In the genomic region with DNA sequence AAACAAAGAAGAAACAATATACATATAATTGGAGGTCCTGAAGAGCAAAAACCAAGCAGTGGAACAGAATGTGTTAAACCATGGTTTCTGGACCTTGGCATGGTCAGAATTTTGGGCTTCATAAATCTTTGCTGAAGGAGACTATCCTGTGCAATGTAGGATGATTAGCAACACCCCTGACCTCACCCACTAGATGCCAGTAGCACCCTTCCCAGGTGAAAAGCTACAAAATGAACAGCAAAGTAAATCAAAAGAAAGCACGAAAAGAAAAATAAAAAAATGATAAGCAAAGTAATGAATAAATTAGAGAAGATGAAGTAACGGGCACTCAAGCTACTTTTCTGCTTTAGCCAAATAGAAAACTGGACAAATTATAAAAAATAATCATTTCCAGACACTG, we compare ENCODE assay signal across 35 cellular contexts. TPM values are rescaled to one million over a fixed set of nuclear protein-coding genes. Genes with fewer than 3 reads are reported as not detected.
"Had no signal": no experiment of that assay in that cellular context is flagged by ENCODE, and none has a peak within 500 bp of the region (broad histone marks: within the 10 kb centered on the region; RNA-seq: fewer than 3 reads in every experiment).

No MANE protein-coding gene starts in this region.

- H3K4me1 ChIP-seq: gastroesophageal sphincter, heart left ventricle, left lung, pancreas, right atrium auricular region, suprapubic skin, transverse colon, upper lobe of right lung, uterus had no signal

- H3K9me3 ChIP-seq: neutrophil, pancreas, uterus had no signal

- H3K4me3 ChIP-seq: gastroesophageal sphincter, heart left ventricle, hepatocyte, left lung, mucosa of descending colon, pancreas, right atrium auricular region, smooth muscle cell, suprapubic skin, transverse colon, upper lobe of right lung, uterus had no signal

- H3K36me3 Mint-ChIP-seq: mesothelial cell of epicardium had no signal

- DNase-seq: effector CD8-positive, alpha-beta T cell; endodermal cell; foreskin fibroblast; heart left ventricle; left cardiac atrium; left lung; mesenchymal stem cell; mucosa of descending colon; naive B cell; pancreas; stimulated activated CD4-positive, alpha-beta T cell treated with anti-CD3 and anti-CD28 coated beads, Interleukin-12 subunit alpha, Interleukin-12 subunit beta, amount 100 ng/mL, for 4 hours; stimulated activated CD4-positive, alpha-beta T cell treated with anti-CD3 and anti-CD28 coated beads, Interleukin-1b, Interleukin-23, amount 100 ng/mL, for 48 hours; stimulated activated CD4-positive, alpha-beta T cell treated with anti-CD3 and anti-CD28 coated beads, Interleukin-4, amount 100 ng/mL, for 1 hour; stimulated activated CD8-positive, alpha-beta memory T cell treated with anti-CD3 and anti-CD28 coated beads, Interleukin-4, amount 100 ng/mL, for 48 hours; stimulated activated naive CD4-positive, alpha-beta T cell; stimulated activated naive CD8-positive, alpha-beta T cell treated with anti-CD3 and anti-CD28 coated beads, Interleukin-15, amount 100 ng/mL, for 72 hours; transverse colon; upper lobe of right lung; uterus had no signal

- H2AFZ ChIP-seq: hepatocyte had no signal

- H3K4me2 ChIP-seq: hepatocyte, smooth muscle cell had no signal

- H3K4me1 Mint-ChIP-seq: endodermal cell; mesothelial cell of epicardium; naive B cell; neural crest cell; stimulated activated naive CD8-positive, alpha-beta T cell treated with anti-CD3 and anti-CD28 coated beads, Interleukin-15, amount 100 ng/mL, for 72 hours had no signal

- H3K36me3 ChIP-seq: gastroesophageal sphincter, heart left ventricle, left lung, neutrophil, pancreas, right atrium auricular region, suprapubic skin, transverse colon, upper lobe of right lung, uterus had no signal

- H3K79me2 ChIP-seq: hepatocyte had no signal

- ATAC-seq: esophagus mucosa; gastroesophageal sphincter; heart left ventricle; left cardiac atrium; left lung; mucosa of descending colon; natural killer cell treated with Interleukin-12 subunit alpha and Interleukin-12 subunit beta and Interleukin-15 and Interleukin-18, amount 100 ng/mL, for 72 hours; pancreas; sciatic nerve; stimulated activated naive CD8-positive, alpha-beta T cell treated with anti-CD3 and anti-CD28 coated beads, Interleukin-15, amount 100 ng/mL, for 72 hours; upper lobe of right lung had no signal

- H3K27ac Mint-ChIP-seq: dendritic cell treated with granulocyte-macrophage colony-stimulating factor and Interleukin-4, amounts not matched to agents 40 ng/mL and 50 ng/mL, for 4 days; endodermal cell; mesothelial cell of epicardium; natural killer cell treated with Interleukin-12 subunit alpha and Interleukin-12 subunit beta and Interleukin-15 and Interleukin-18, amount 100 ng/mL, for 72 hours had no signal

- H3K4me3 Mint-ChIP-seq: dendritic cell treated with granulocyte-macrophage colony-stimulating factor and Interleukin-4, amounts not matched to agents 40 ng/mL and 50 ng/mL, for 4 days; endodermal cell; mesothelial cell of epicardium; naive B cell; natural killer cell treated with Interleukin-12 subunit alpha and Interleukin-12 subunit beta and Interleukin-15 and Interleukin-18, amount 100 ng/mL, for 72 hours; neural crest cell; stimulated activated naive CD8-positive, alpha-beta T cell treated with anti-CD3 and anti-CD28 coated beads, Interleukin-15, amount 100 ng/mL, for 72 hours had no signal

- H3K27me3 ChIP-seq: left lung, neutrophil, pancreas, right atrium auricular region, suprapubic skin, transverse colon, uterus had no signal

- H3K27ac ChIP-seq: epithelial cell of prostate, gastroesophageal sphincter, heart left ventricle, hepatocyte, left lung, neutrophil, pancreas, right atrium auricular region, suprapubic skin, transverse colon, upper lobe of right lung, uterus had no signal

RNA-seq across cellular contexts. Expression of gene ZPBP, which starts 19.2 kb away (rescaled TPM):
- total RNA-seq: endodermal cell; esophagus mucosa; gastroesophageal sphincter; heart left ventricle; hepatocyte; left cardiac atrium; left lung; lung microvascular endothelial cell; mesothelial cell of epicardium; mucosa of descending colon; natural killer cell treated with Interleukin-12 subunit alpha and Interleukin-12 subunit beta and Interleukin-15 and Interleukin-18, amount 100 ng/mL, for 72 hours; neural crest cell; omental fat pad; posterior vena cava; right atrium auricular region; sciatic nerve; smooth muscle cell; transverse colon; upper lobe of right lung had no signal
- polyA plus RNA-seq: heart left ventricle, hepatocyte, smooth muscle cell had no signal
